In the genomic region with DNA sequence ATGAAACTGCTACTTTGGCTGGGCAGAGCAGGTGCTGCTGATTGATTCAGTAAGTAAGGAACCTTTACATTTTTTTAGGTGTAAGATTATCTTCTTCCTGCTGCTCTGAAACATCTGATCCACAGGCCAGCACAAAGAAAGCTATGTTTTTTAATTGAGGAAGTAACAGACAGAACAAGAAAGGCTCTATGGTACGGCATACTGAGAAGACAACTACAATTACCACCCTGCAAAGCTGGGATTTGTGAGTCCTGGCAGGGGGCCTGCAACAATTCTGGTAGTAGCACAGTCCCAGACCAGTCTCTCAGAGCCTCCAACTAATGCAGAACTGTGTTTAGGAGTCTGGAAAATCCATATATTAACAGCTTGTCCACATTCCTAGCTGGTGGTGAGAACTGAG, we compare ENCODE assay signal across 1 cellular context.
TF ChIP-seq lines count a peak whose summit lies in the region.

No MANE protein-coding gene starts in this region.

TF ChIP-seq in H1, 55 proteins besides CTCF, POLR2A, EP300 and RAD21:
- peak; percentile 25 for TF ChIP-seq NANOG (IDR thresholded peaks at IDR 0.05; ENCODE audit: insufficient read depth, low read depth, low read length, poor library complexity, severe bottlenecking)
- TF ChIP-seq TAF7 (optimal IDR thresholded peaks at IDR 0.05; ENCODE audit: borderline replicate concordance, low read depth, low read length): no peak
